In the genomic region with DNA sequence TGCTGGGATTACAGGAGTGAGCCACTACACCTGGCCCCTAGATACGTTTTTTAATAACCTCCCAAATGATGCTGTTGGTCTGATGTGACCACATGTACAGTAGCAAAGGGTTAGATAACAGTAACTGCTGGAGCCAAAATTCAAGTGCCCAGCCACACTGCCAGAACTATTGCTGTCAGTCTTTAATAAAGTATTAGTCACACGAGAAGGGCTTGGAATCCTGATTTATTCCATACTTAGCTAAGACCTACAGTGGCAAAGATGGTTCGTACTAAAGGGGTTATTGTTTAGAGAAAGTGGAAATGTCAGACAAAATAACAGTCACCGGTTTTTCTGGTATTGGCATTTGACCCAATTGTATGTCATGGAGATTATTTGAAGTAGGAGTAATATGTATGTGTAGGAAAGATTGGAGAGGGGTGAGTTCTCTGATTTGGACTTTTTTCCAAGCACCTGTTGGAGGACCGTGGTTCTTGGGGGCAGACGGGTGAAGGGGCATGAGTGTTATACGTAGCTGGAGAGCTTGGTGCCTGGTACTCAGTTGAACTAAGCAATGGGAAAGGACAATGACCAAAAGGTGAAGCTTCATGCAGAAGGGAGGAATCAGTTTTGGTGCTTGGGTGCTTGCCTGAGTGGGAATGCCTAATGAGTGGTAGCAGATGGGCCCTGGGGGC, we compare ENCODE assay signal across 1 cellular context.
TF ChIP-seq lines count a peak whose summit lies in the region.

No MANE protein-coding gene starts in this region.

TF ChIP-seq in HCT116, 20 proteins besides CTCF, POLR2A, EP300 and RAD21 (continued from another document):
- TF ChIP-seq, protein P1, sequence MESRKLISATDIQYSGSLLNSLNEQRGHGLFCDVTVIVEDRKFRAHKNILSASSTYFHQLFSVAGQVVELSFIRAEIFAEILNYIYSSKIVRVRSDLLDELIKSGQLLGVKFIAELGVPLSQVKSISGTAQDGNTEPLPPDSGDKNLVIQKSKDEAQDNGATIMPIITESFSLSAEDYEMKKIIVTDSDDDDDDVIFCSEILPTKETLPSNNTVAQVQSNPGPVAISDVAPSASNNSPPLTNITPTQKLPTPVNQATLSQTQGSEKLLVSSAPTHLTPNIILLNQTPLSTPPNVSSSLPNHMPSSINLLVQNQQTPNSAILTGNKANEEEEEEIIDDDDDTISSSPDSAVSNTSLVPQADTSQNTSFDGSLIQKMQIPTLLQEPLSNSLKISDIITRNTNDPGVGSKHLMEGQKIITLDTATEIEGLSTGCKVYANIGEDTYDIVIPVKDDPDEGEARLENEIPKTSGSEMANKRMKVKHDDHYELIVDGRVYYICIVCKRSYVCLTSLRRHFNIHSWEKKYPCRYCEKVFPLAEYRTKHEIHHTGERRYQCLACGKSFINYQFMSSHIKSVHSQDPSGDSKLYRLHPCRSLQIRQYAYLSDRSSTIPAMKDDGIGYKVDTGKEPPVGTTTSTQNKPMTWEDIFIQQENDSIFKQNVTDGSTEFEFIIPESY (IDR thresholded peaks at IDR 0.05; ENCODE audit: extremely low read depth, insufficient replicate concordance, low read length) = no peak
- TF ChIP-seq TCF7L2 (IDR thresholded peaks at IDR 0.05; ENCODE audit: borderline replicate concordance, extremely low read depth, insufficient read depth, insufficient read length) = no peak
